Comparison of ENCODE assay signal across 16 cellular contexts in genomic region chr1:98766241-98766640, GRCh38.
A peak's percentile ranks its signal among the peaks of the same experiment; 100 is the strongest.
DNase-seq lines count a peak whose midpoint lies in the region; ATAC-seq and TF ChIP-seq lines count a peak whose summit lies in the region.
"Had no signal": no experiment of that assay in that cellular context is flagged by ENCODE, and none has a peak within 500 bp of the region (broad histone marks: within the 10 kb centered on the region; RNA-seq: fewer than 3 reads in every experiment).

No MANE protein-coding gene starts in this region.

- H3K4me3 ChIP-seq in mucosa of descending colon = no peak overlapping the region
- H3K4me3 ChIP-seq in gastroesophageal sphincter = no peak overlapping the region
- H3K4me3 ChIP-seq: coronary artery, left lung, stomach had no signal

- no peak overlapping the region for H3K27ac ChIP-seq in gastroesophageal sphincter
- H3K27ac ChIP-seq: coronary artery, left lung, stomach had no signal

- no peak for DNase-seq in mucosa of descending colon
- DNase-seq in ecto neural progenitor cell (ENCODE audit: low spot score) = no peak
- no peak for DNase-seq in glomerular visceral epithelial cell (ENCODE audit: extremely low spot score)
- DNase-seq in T1000 (lab: John Stamatoyannopoulos, UW) = no peak
- DNase-seq: activated CD4-positive, alpha-beta memory T cell treated with anti-CD3 and anti-CD28 coated beads, Interleukin-2, amount 10 ng/mL, durations not matched to agents 7 days and 5 days; CD4-positive, alpha-beta T cell; left lung; NCI-H524 treated with DMSO at 0.1 percent for 48 hours; occipital lobe; stomach; T-helper 1 cell had no signal

- intact Hi-C loops in mucosa of descending colon (cut with DNase I, micrococcal nuclease) = no loop called here

- TF ChIP-seq CTCF in mucosa of descending colon (IDR thresholded peaks at IDR 0.05) (no peak), gastroesophageal sphincter (IDR thresholded peaks at IDR 0.05) (no peak)

- TF ChIP-seq EP300 in gastroesophageal sphincter (IDR thresholded peaks at IDR 0.05) = no peak

- H3K4me1 ChIP-seq in mucosa of descending colon (ENCODE audit: low read depth) = no peaks in the 10 kb centered on the region
- H3K4me1 ChIP-seq in gastroesophageal sphincter = no peaks in the 10 kb centered on the region
- H3K4me1 ChIP-seq: left lung, stomach had no signal

- no peaks in the 10 kb centered on the region for H3K36me3 ChIP-seq in mucosa of descending colon (ENCODE audit: low read depth)
- H3K36me3 ChIP-seq in gastroesophageal sphincter = peaks cover 0 to 11% of the 10 kb centered on the region in 2 donors
- H3K36me3 ChIP-seq: left lung had no signal

- H3K9me3 ChIP-seq in mucosa of descending colon (no peaks in the 10 kb centered on the region), gastroesophageal sphincter (no peaks in the 10 kb centered on the region)
- H3K9me3 ChIP-seq: left lung, stomach had no signal

- no peak for TF ChIP-seq POLR2A in gastroesophageal sphincter (IDR thresholded peaks at IDR 0.05)

- peak; percentile 88 for ATAC-seq in GM18873 (IDR thresholded peaks at IDR 0.05; ENCODE audit: low FRiP score, unreplicated experiment)
- ATAC-seq in HG02588 (IDR thresholded peaks at IDR 0.05; ENCODE audit: unreplicated experiment) = peak; percentile 78
- ATAC-seq in HG03575 (IDR thresholded peaks at IDR 0.05; ENCODE audit: extremely low read depth, insufficient number of reproducible peaks, low FRiP score, unreplicated experiment) = peak; percentile 57
- ATAC-seq in mucosa of descending colon = peak; percentile 22
- no peak for ATAC-seq in gastroesophageal sphincter
- ATAC-seq: left lung had no signal

- 91 to 94% methylated on average over 2 to 4 of the region's 4 CpGs for WGBS in gastroesophageal sphincter (ENCODE audit: low coverage in 1 of 2), 2 donors

- H3K27me3 ChIP-seq in gastroesophageal sphincter = no peaks in the 10 kb centered on the region
- H3K27me3 ChIP-seq: left lung, stomach had no signal
